13 cellular contexts compared by ENCODE assay signal in genomic region chr3:119401502-119402440, GRCh38.
DNase-seq lines count a peak whose midpoint lies in the region; ATAC-seq lines count a peak whose summit lies in the region.
"Had no signal": no experiment of that assay in that cellular context is flagged by ENCODE, and none has a peak within 500 bp of the region (broad histone marks: within the 10 kb centered on the region; RNA-seq: fewer than 3 reads in every experiment).

No MANE protein-coding gene starts in this region.

- peak; percentile 40 for DNase-seq in left kidney (ENCODE audit: low read depth, low spot score)
- no peak for DNase-seq in HuH-7.5 (ENCODE audit: low spot score)
- DNase-seq in activated CD4-positive, CD25-positive, alpha-beta regulatory T cell treated with anti-CD3 and anti-CD28 coated beads, Interleukin-2, amount 50 U/mL, for 72 hours, result no peak
- no peak for DNase-seq in HT-29 (ENCODE audit: low spot score)
- no peak for DNase-seq in DMS 273 treated with DMSO at 0.1 percent for 48 hours (lab: John Stamatoyannopoulos, UW)
- DNase-seq: activated CD4-positive, alpha-beta T cell treated with anti-CD3 and anti-CD28 coated beads, Interleukin-2, amount 50 U/mL, for 4 hours; amniotic stem cell; GM23248; SHP77 treated with DMSO at 0.1 percent for 48 hours had no signal

- ATAC-seq in GM18907 (IDR thresholded peaks at IDR 0.05; ENCODE audit: unreplicated experiment) (peak; percentile 75), GM21619 (IDR thresholded peaks at IDR 0.05; ENCODE audit: unreplicated experiment) (peak; percentile 49), HG03342 (IDR thresholded peaks at IDR 0.05; ENCODE audit: unreplicated experiment) (peak; percentile 53)
- ATAC-seq: HepG2 had no signal
